8 cellular contexts compared by ENCODE assay signal in genomic region chr5:93532370-93532769, GRCh38. TPM values are rescaled to one million over a fixed set of nuclear protein-coding genes. Genes with fewer than 3 reads are reported as not detected.
DNase-seq lines count a peak whose midpoint lies in the region; ATAC-seq and TF ChIP-seq lines count a peak whose summit lies in the region.

No MANE protein-coding gene starts in this region.

- H2AK5ac ChIP-seq in mesendoderm (ENCODE audit: low read length): no peak overlapping the region

- CTCF ChIA-PET in activated CD8-positive, alpha-beta T cell treated with anti-CD3 and anti-CD28 coated beads for 36 hours (lab: Charles Lee): no interaction called here

- H3K9ac ChIP-seq in mesendoderm (ENCODE audit: low read length): no peak overlapping the region

- no peak overlapping the region for H3K4me3 ChIP-seq in astrocyte of the spinal cord (ENCODE audit: low read depth, low read length)
- no peak overlapping the region for H3K4me3 ChIP-seq in hepatocyte
- no peak overlapping the region for H3K4me3 ChIP-seq in gastrocnemius medialis
- no peak overlapping the region for H3K4me3 ChIP-seq in mesendoderm (ENCODE audit: low read length)

- no peak overlapping the region for H3K4ac ChIP-seq in mesendoderm (ENCODE audit: low read depth, low read length)

- TF ChIP-seq CTCF in astrocyte of the spinal cord (IDR thresholded peaks at IDR 0.05; ENCODE audit: low read depth, low read length) (no peak), hepatocyte (IDR thresholded peaks at IDR 0.05; ENCODE audit: poor library complexity) (no peak), gastrocnemius medialis (IDR thresholded peaks at IDR 0.05 in 4 of 5, conservative IDR thresholded peaks at IDR 0.05 in 1 of 5) (no peak)
- no peak for TF ChIP-seq CTCF in activated CD8-positive, alpha-beta T cell treated with anti-CD3 and anti-CD28 coated beads for 36 hours (IDR thresholded peaks at IDR 0.05)

- no peak overlapping the region for H4K5ac ChIP-seq in mesendoderm (ENCODE audit: low read length)

- H3K9me3 ChIP-seq in hepatocyte (ENCODE audit: low read depth): peaks cover 5% of the 10 kb centered on the region
- H3K9me3 ChIP-seq in gastrocnemius medialis: no peaks in the 10 kb centered on the region

- no peak overlapping the region for H3K23ac ChIP-seq in mesendoderm (ENCODE audit: low read length)

- in situ Hi-C loops in astrocyte of the spinal cord (cut with HindIII; ENCODE audit: low sequenced_read_pairs): no loop called here
- in situ Hi-C loops in gastrocnemius medialis (cut with MboI; ENCODE audit: low sequenced_read_pairs in 4 of 4): no loop called here

- intact Hi-C loops in gastrocnemius medialis (cut with DNase I; ENCODE audit: low total_unique reads): no loop called here
- intact Hi-C loops in activated CD8-positive, alpha-beta T cell treated with anti-CD3 and anti-CD28 coated beads for 36 hours (cut with micrococcal nuclease): no loop called here

- H3K4me1 ChIP-seq in hepatocyte (ENCODE audit: insufficient read depth) (no peaks in the 10 kb centered on the region), gastrocnemius medialis (peaks cover 4 to 6% of the 10 kb centered on the region in 2 donors), mesendoderm (ENCODE audit: control insufficient read depth, low read depth, low read length) (no peaks in the 10 kb centered on the region)

- H2BK5ac ChIP-seq in mesendoderm (ENCODE audit: low read length): no peak overlapping the region

- H2AFZ ChIP-seq in hepatocyte: no peak overlapping the region

- H3K79me1 ChIP-seq in mesendoderm (ENCODE audit: low read length): no peaks in the 10 kb centered on the region

- H3K27ac ChIP-seq in hepatocyte (peak overlapping the region; percentile 2), gastrocnemius medialis (no peak overlapping the region), mesendoderm (ENCODE audit: low read depth, low read length) (no peak overlapping the region)

- H3K18ac ChIP-seq in mesendoderm (ENCODE audit: low read length): no peak overlapping the region

- 62% methylated on average over 4 of the region's 4 CpGs for WGBS in hepatocyte (ENCODE audit: low lambda C conversion rate, missing lambda C conversion rate)
- no CpG with 5 or more reads among the region's 4 CpGs for WGBS in mesendoderm (ENCODE audit: extremely low coverage, insufficient coverage, low lambda C conversion rate)

- H3K9me2 ChIP-seq in hepatocyte (replicated peaks; ENCODE audit: insufficient read depth): no peaks in the 10 kb centered on the region

- POLR2A ChIA-PET in activated CD8-positive, alpha-beta T cell treated with anti-CD3 and anti-CD28 coated beads for 36 hours (lab: Charles Lee): no interaction called here

- no peak overlapping the region for H3K4me3 Mint-ChIP-seq in activated CD8-positive, alpha-beta T cell treated with anti-CD3 and anti-CD28 coated beads for 36 hours

- peak; percentile 65 for DNase-seq in H4 (ENCODE audit: low spot score)
- peak; percentile 96 for DNase-seq in astrocyte of the spinal cord (ENCODE audit: low read depth, low spot score)
- peak; percentile 30 for DNase-seq in hepatocyte (ENCODE audit: low spot score)
- DNase-seq in gastrocnemius medialis: peak; percentile 20 to 66
- DNase-seq in mesendoderm: no peak
- no peak for DNase-seq in UCSD-AML1 (lab: John Stamatoyannopoulos, UW; ENCODE audit: unreplicated experiment)
- DNase-seq in activated CD4-positive, alpha-beta T cell treated with anti-CD3 and anti-CD28 coated beads for 48 hours: no peak
- DNase-seq in activated CD8-positive, alpha-beta T cell treated with anti-CD3 and anti-CD28 coated beads for 36 hours: no peak

- no peak overlapping the region for H2BK120ac ChIP-seq in mesendoderm (ENCODE audit: low read depth, low read length)

- H3K27ac Mint-ChIP-seq in activated CD8-positive, alpha-beta T cell treated with anti-CD3 and anti-CD28 coated beads for 36 hours: no peak overlapping the region

- H3K36me3 Mint-ChIP-seq in activated CD8-positive, alpha-beta T cell treated with anti-CD3 and anti-CD28 coated beads for 36 hours (ENCODE audit: low read depth): no peaks in the 10 kb centered on the region

- H3K4me1 Mint-ChIP-seq in activated CD8-positive, alpha-beta T cell treated with anti-CD3 and anti-CD28 coated beads for 36 hours (ENCODE audit: low read depth): no peaks in the 10 kb centered on the region

- H3K79me2 ChIP-seq in hepatocyte: no peaks in the 10 kb centered on the region
- no peaks in the 10 kb centered on the region for H3K79me2 ChIP-seq in mesendoderm (ENCODE audit: control insufficient read depth, insufficient read depth, low read length)

- ATAC-seq in gastrocnemius medialis: peak; percentile 87 to 94
- no peak for ATAC-seq in activated CD8-positive, alpha-beta T cell treated with anti-CD3 and anti-CD28 coated beads for 36 hours

- no peak overlapping the region for H3K56ac ChIP-seq in mesendoderm (ENCODE audit: low read length)

- no peak overlapping the region for H3K4me2 ChIP-seq in hepatocyte
- H3K4me2 ChIP-seq in mesendoderm (ENCODE audit: low read length): no peak overlapping the region

- no peaks in the 10 kb centered on the region for H3K36me3 ChIP-seq in hepatocyte (replicated peaks; ENCODE audit: insufficient read depth, low read depth)
- H3K36me3 ChIP-seq in gastrocnemius medialis: no peaks in the 10 kb centered on the region
- no peaks in the 10 kb centered on the region for H3K36me3 ChIP-seq in mesendoderm (ENCODE audit: control insufficient read depth, insufficient read depth, low read length)

- no peak for TF ChIP-seq POLR2A in gastrocnemius medialis (IDR thresholded peaks at IDR 0.05)

- H3K27me3 ChIP-seq in hepatocyte: no peaks in the 10 kb centered on the region
- no peaks in the 10 kb centered on the region for H3K27me3 ChIP-seq in gastrocnemius medialis
- H3K27me3 ChIP-seq in mesendoderm (ENCODE audit: insufficient read depth, low read length, poor library complexity): no peaks in the 10 kb centered on the region

- H3K9me3 Mint-ChIP-seq in activated CD8-positive, alpha-beta T cell treated with anti-CD3 and anti-CD28 coated beads for 36 hours: peaks cover 2% of the 10 kb centered on the region

- H2BK15ac ChIP-seq in mesendoderm (replicated peaks; ENCODE audit: low read depth): no peak overlapping the region

- H3K27me3 Mint-ChIP-seq in activated CD8-positive, alpha-beta T cell treated with anti-CD3 and anti-CD28 coated beads for 36 hours: peaks cover 4% of the 10 kb centered on the region

- H4K8ac ChIP-seq in mesendoderm (ENCODE audit: low read depth, low read length): no peak overlapping the region

- no peaks in the 10 kb centered on the region for H4K20me1 ChIP-seq in hepatocyte (ENCODE audit: insufficient read depth, poor library complexity, severe bottlenecking)

RNA-seq across cellular contexts. Expression of gene NR2F1-AS1, which starts 48.6 kb away (rescaled TPM):
- total RNA-seq in H4 (2014; rRNA removed; shearing (Covaris generic)): 5.2 and 10.4 TPM in 2 replicates
- total RNA-seq in hepatocyte: 8.2 and 8.4 TPM in 2 replicates
- 8.6 and 9.3 TPM in 2 replicates for polyA plus RNA-seq in hepatocyte
- under 1 TPM in 2 of 4 donors, not detected in 2; 0.13 to 0.85 TPM for total RNA-seq in gastrocnemius medialis
- polyA plus RNA-seq in mesendoderm (2013, experiment 1 of 2): 0.53 TPM
- polyA plus RNA-seq in mesendoderm (2013, experiment 2 of 2): 0.66 TPM
- total RNA-seq in activated CD8-positive, alpha-beta T cell treated with anti-CD3 and anti-CD28 coated beads for 36 hours: not detected

RNA-seq across cellular contexts. Expression of gene NR2F1, which starts 50.7 kb away (rescaled TPM):
- total RNA-seq in H4 (2014; rRNA removed; shearing (Covaris generic)): 6.5 and 10.3 TPM in 2 replicates
- total RNA-seq in hepatocyte: 15.9 and 19.9 TPM in 2 replicates
- 7.3 and 8.9 TPM in 2 replicates for polyA plus RNA-seq in hepatocyte
- under 1 TPM in 2 of 4 donors, not detected in 2; 0.36 to 0.55 TPM for total RNA-seq in gastrocnemius medialis
- not detected for polyA plus RNA-seq in mesendoderm (2013, experiment 1 of 2)
- polyA plus RNA-seq in mesendoderm (2013, experiment 2 of 2): not detected
- total RNA-seq in activated CD8-positive, alpha-beta T cell treated with anti-CD3 and anti-CD28 coated beads for 36 hours: not detected

Comparison
In these comparisons a context has a peak if more than half of its experiments do, and no peak if none do; other contexts are left out.
1. DNase-seq: peak in H4 (single experiment), astrocyte of the spinal cord (single experiment), hepatocyte (single experiment) and gastrocnemius medialis (2 of 2); none in mesendoderm (single experiment), UCSD-AML1 (single experiment), activated CD4-positive, alpha-beta T cell treated with anti-CD3 and anti-CD28 coated beads for 48 hours (single experiment) and activated CD8-positive, alpha-beta T cell treated with anti-CD3 and anti-CD28 coated beads for 36 hours (single experiment).